8 cellular contexts compared by ENCODE assay signal in genomic region chr1:23555949-23556640, GRCh38. TPM values are rescaled to one million over a fixed set of nuclear protein-coding genes. Genes with fewer than 3 reads are reported as not detected.
A peak's percentile ranks its signal among the peaks of the same experiment; 100 is the strongest.
DNase-seq lines count a peak whose midpoint lies in the region; ATAC-seq and TF ChIP-seq lines count a peak whose summit lies in the region.

No MANE protein-coding gene starts in this region.

- H3K36me3 ChIP-seq in BLaER1 treated with 17β-estradiol and CSF1 and Interleukin-3, amounts not matched to agents 10 nM and 100 nM, result peaks cover 0 to 24% (median 10%) of the 10 kb centered on the region in 11 experiments; a peak in 11 of 22 replicates
- H3K36me3 ChIP-seq in KMS-11 (ENCODE audit: insufficient read depth) (no peaks in the 10 kb centered on the region), left lung (peaks cover 0 to 3% of the 10 kb centered on the region in 2 donors), tibial artery (peaks cover 18 to 25% (median 20%) of the 10 kb centered on the region in 3 donors)

- in situ Hi-C loops in astrocyte of the spinal cord (cut with HindIII; ENCODE audit: low sequenced_read_pairs), result no loop called here
- in situ Hi-C loops in GM13976 (cut with MboI; ENCODE audit: low sequenced_read_pairs, unreplicated experiment), result no loop called here

- H3K79me2 ChIP-seq in KMS-11 (ENCODE audit: insufficient read depth, low read depth), result no peaks in the 10 kb centered on the region; the same call in 1 of the 2 replicates

- peaks cover 0 to 9% (median 0%) of the 10 kb centered on the region in 11 experiments; a peak in 3 of 22 replicates for H3K27me3 ChIP-seq in BLaER1 treated with 17β-estradiol and CSF1 and Interleukin-3, amounts not matched to agents 10 nM and 100 nM
- H3K27me3 ChIP-seq in KMS-11 (ENCODE audit: insufficient read depth, low read depth) (no peaks in the 10 kb centered on the region; the same call in 1 of the 2 replicates), left lung (peaks cover 0 to 60% of the 10 kb centered on the region in 2 donors), tibial artery (no peaks in the 10 kb centered on the region)

- peak overlapping the region in 10 of 11 experiments; percentile 53 to 96 (median 90); a peak in 19 of 22 replicates for H3K27ac ChIP-seq in BLaER1 treated with 17β-estradiol and CSF1 and Interleukin-3, amounts not matched to agents 10 nM and 100 nM
- H3K27ac ChIP-seq in KMS-11 (no peak overlapping the region), left lung (peak overlapping the region; percentile 95 to 96), tibial artery (peak overlapping the region; percentile 94 to 97)

- ATAC-seq in left lung (no peak), GM19035 (IDR thresholded peaks at IDR 0.05; ENCODE audit: unreplicated experiment) (no peak)

- H3K9me3 ChIP-seq in BLaER1 treated with 17β-estradiol and CSF1 and Interleukin-3, amounts not matched to agents 10 nM and 100 nM (replicated peaks in 1 of 11), result no peaks in the 10 kb centered on the region
- H3K9me3 ChIP-seq in left lung, result no peaks in the 10 kb centered on the region
- H3K9me3 ChIP-seq in tibial artery, result no peaks in the 10 kb centered on the region

- no peak for TF ChIP-seq CTCF in KMS-11 (conservative IDR thresholded peaks at IDR 0.05; ENCODE audit: low read depth, low read length)
- no peak for TF ChIP-seq CTCF in astrocyte of the spinal cord (IDR thresholded peaks at IDR 0.05; ENCODE audit: low read depth, low read length)
- no peak for TF ChIP-seq CTCF in left lung (IDR thresholded peaks at IDR 0.05)
- no peak for TF ChIP-seq CTCF in tibial artery (IDR thresholded peaks at IDR 0.05)
- no peak for TF ChIP-seq CTCF in GM13976 (IDR thresholded peaks at IDR 0.05; ENCODE audit: borderline replicate concordance, control extremely low read depth, extremely low read depth, insufficient read depth, missing control alignments)

- POLR2A ChIA-PET in HEK293T (lab: Yijun Ruan, JAX), result interaction anchor here (0.6 to 2.6 kb wide), 12 partner anchors 13 to 211 kb away, joined by 3 to 22 read pairs (median 5); partner anchors contain the start of gene ELOA

- DNase-seq in astrocyte of the spinal cord (ENCODE audit: low read depth, low spot score), result peak; percentile 87
- no peak for DNase-seq in left lung
- peak in 1 of 2 donors; percentile 80 for DNase-seq in tibial artery
- DNase-seq in HEK293T (ENCODE audit: extremely low spot score), result no peak
- no peak for DNase-seq in GM13976 (ENCODE audit: low spot score)

- H3K4me2 ChIP-seq in BLaER1 treated with 17β-estradiol and CSF1 and Interleukin-3, amounts not matched to agents 10 nM and 100 nM, result peak overlapping the region; percentile 83 to 98 (median 92)
- H3K4me2 ChIP-seq in KMS-11, result peak overlapping the region; percentile 47; the same call in 1 of the 2 replicates

- CTCF ChIA-PET in HEK293T (lab: Yijun Ruan, JAX), result interaction anchor here (0.5 to 3.7 kb wide), 5 partner anchors 11 to 238 kb away, joined by 3 to 31 read pairs (median 5); no protein-coding TSS in a partner anchor

- H3K9ac ChIP-seq in BLaER1 treated with 17β-estradiol and CSF1 and Interleukin-3, amounts not matched to agents 10 nM and 100 nM, result peak overlapping the region; percentile 83 to 91 (median 87); a peak in 21 of 22 replicates
- no peak overlapping the region for H3K9ac ChIP-seq in KMS-11

- peaks cover 50 to 87% (median 75%) of the 10 kb centered on the region in 10 experiments for H3K4me1 ChIP-seq in BLaER1 treated with 17β-estradiol and CSF1 and Interleukin-3, amounts not matched to agents 10 nM and 100 nM
- H3K4me1 ChIP-seq in KMS-11 (ENCODE audit: low read depth, poor library complexity, severe bottlenecking) (peaks cover 37% of the 10 kb centered on the region), left lung (peaks cover 39 to 70% of the 10 kb centered on the region in 2 donors), tibial artery (peaks cover 0 to 38% (median 28%) of the 10 kb centered on the region in 4 donors)

- intact Hi-C loops in left lung (cut with DNase I) (no loop called here), tibial artery (cut with DNase I; ENCODE audit: low total_unique reads) (no loop called here)

- H3K4me3 ChIP-seq in BLaER1 treated with 17β-estradiol and CSF1 and Interleukin-3, amounts not matched to agents 10 nM and 100 nM, result peak overlapping the region; percentile 77 to 97 (median 86); a peak in 19 of 20 replicates
- H3K4me3 ChIP-seq in KMS-11 (IDR thresholded peaks at IDR 0.05; ENCODE audit: insufficient read depth, low read depth, low read length), result no peak overlapping the region
- peak overlapping the region; percentile 8 for H3K4me3 ChIP-seq in astrocyte of the spinal cord (ENCODE audit: low read depth, low read length)
- H3K4me3 ChIP-seq in left lung, result peak overlapping the region; percentile 1 to 89
- peak overlapping the region; percentile 85 to 96 for H3K4me3 ChIP-seq in tibial artery

- peaks cover 14 to 33% (median 27%) of the 10 kb centered on the region in 11 experiments; a peak in 20 of 22 replicates for H4K20me1 ChIP-seq in BLaER1 treated with 17β-estradiol and CSF1 and Interleukin-3, amounts not matched to agents 10 nM and 100 nM
- no peaks in the 10 kb centered on the region for H4K20me1 ChIP-seq in KMS-11 (ENCODE audit: insufficient read depth)

- H2AFZ ChIP-seq in KMS-11 (ENCODE audit: low read depth), result no peak overlapping the region

TF ChIP-seq in HEK293T, 16 proteins besides CTCF, POLR2A, EP300 and RAD21:
- TF ChIP-seq SUZ12 (IDR thresholded peaks at IDR 0.05), result no peak
- no peak for TF ChIP-seq BHLHE40 (IDR thresholded peaks at IDR 0.05; ENCODE audit: borderline replicate concordance)
- no peak for TF ChIP-seq ZNF384 (IDR thresholded peaks at IDR 0.05)
- no peak for TF ChIP-seq SP1 (IDR thresholded peaks at IDR 0.05)
- no peak for TF ChIP-seq ELF4 (IDR thresholded peaks at IDR 0.05)

RNA-seq across cellular contexts. Expression of gene ID3, which starts 3.2 kb away (rescaled TPM):
- 100 to 1,000 TPM; 125 to 129 TPM for total RNA-seq in left lung

RNA-seq across cellular contexts. Expression of gene E2F2, which starts 25.1 kb away (rescaled TPM):
- total RNA-seq in left lung, result 1 to 10 TPM; 3.2 to 4.3 TPM
